1 cellular context compared by ENCODE assay signal in the genomic region with DNA sequence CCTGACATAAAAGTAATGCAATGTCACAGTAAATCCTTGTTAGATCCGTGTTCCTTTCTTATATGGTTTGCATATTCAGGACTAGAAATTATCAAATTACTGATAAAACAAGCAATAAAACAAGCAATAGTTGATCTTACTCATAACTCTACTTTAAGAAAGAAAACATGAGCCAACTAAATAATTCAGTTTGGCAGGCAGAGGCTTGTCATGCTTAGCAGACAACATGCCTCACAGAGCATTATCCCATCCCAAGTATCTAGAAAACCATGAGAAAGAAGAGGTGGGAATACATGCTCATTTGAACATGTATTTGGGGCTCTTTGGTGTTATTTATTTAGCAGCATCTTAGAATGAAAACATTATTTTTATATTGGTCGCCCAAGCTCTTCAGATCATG.
TF ChIP-seq lines count a peak whose summit lies in the region.

No MANE protein-coding gene starts in this region.

TF ChIP-seq in HepG2, 621 proteins besides CTCF, POLR2A, EP300 and RAD21:
- TF ChIP-seq ZNF670 (CRISPR knock-in tag; IDR thresholded peaks at IDR 0.05; ENCODE audit: borderline replicate concordance) (0 out of 2 replicates have a peak, but pooled peaks have one; percentile 12), ZNF235 (CRISPR knock-in tag; IDR thresholded peaks at IDR 0.05; ENCODE audit: borderline replicate concordance) (no peak), ISL2 (CRISPR knock-in tag; IDR thresholded peaks at IDR 0.05) (no peak)
- TF ChIP-seq, protein P1, sequence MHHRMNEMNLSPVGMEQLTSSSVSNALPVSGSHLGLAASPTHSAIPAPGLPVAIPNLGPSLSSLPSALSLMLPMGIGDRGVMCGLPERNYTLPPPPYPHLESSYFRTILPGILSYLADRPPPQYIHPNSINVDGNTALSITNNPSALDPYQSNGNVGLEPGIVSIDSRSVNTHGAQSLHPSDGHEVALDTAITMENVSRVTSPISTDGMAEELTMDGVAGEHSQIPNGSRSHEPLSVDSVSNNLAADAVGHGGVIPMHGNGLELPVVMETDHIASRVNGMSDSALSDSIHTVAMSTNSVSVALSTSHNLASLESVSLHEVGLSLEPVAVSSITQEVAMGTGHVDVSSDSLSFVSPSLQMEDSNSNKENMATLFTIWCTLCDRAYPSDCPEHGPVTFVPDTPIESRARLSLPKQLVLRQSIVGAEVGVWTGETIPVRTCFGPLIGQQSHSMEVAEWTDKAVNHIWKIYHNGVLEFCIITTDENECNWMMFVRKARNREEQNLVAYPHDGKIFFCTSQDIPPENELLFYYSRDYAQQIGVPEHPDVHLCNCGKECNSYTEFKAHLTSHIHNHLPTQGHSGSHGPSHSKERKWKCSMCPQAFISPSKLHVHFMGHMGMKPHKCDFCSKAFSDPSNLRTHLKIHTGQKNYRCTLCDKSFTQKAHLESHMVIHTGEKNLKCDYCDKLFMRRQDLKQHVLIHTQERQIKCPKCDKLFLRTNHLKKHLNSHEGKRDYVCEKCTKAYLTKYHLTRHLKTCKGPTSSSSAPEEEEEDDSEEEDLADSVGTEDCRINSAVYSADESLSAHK (CRISPR knock-in tag; IDR thresholded peaks at IDR 0.05; ENCODE audit: borderline replicate concordance): no peak
